Comparison of ENCODE assay signal across 19 cellular contexts in the genomic region with DNA sequence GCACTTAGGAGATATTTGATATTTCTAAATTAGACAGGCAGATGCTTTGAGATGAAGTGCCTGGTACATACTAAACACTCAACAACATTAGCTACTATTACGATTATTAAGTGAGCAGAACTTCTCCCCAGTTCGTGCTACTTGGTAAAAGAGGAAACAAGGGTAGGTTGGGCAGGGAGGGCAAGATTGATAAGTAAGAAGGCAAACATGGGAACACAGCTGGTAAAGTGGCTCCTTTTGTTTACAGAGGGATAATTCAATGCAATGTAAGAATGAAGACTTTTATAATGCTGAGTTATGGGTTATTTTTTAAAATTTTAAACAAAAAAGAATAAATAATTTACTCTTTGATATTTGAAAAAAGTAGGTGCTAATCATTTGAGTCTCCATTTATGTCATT. TPM values are rescaled to one million over a fixed set of nuclear protein-coding genes. Genes with fewer than 3 reads are reported as not detected.
DNase-seq lines count a peak whose midpoint lies in the region; ATAC-seq and TF ChIP-seq lines count a peak whose summit lies in the region.
"Had no signal": no experiment of that assay in that cellular context is flagged by ENCODE, and none has a peak within 500 bp of the region (broad histone marks: within the 10 kb centered on the region; RNA-seq: fewer than 3 reads in every experiment).

No MANE protein-coding gene starts in this region.

- H3K79me2 ChIP-seq in GM23248 (ENCODE audit: insufficient read depth): peaks cover 47% of the 10 kb centered on the region

- no peaks in the 10 kb centered on the region for H3K9me3 Mint-ChIP-seq in activated CD8-positive, alpha-beta T cell treated with anti-CD3 and anti-CD28 coated beads for 36 hours
- H3K9me3 Mint-ChIP-seq in activated CD8-positive, alpha-beta T cell treated with anti-CD3 and anti-CD28 coated beads, Interleukin-2, amount 10 ng/mL, durations not matched to agents 7 days and 5 days (ENCODE audit: insufficient read depth): no peaks in the 10 kb centered on the region
- no peaks in the 10 kb centered on the region for H3K9me3 Mint-ChIP-seq in osteocyte (ENCODE audit: unreplicated experiment)

- H3K27me3 Mint-ChIP-seq in activated CD8-positive, alpha-beta T cell treated with anti-CD3 and anti-CD28 coated beads for 36 hours: no peaks in the 10 kb centered on the region
- no peaks in the 10 kb centered on the region for H3K27me3 Mint-ChIP-seq in activated CD8-positive, alpha-beta T cell treated with anti-CD3 and anti-CD28 coated beads, Interleukin-2, amount 10 ng/mL, durations not matched to agents 7 days and 5 days (ENCODE audit: low read depth)
- no peaks in the 10 kb centered on the region for H3K27me3 Mint-ChIP-seq in osteocyte (ENCODE audit: unreplicated experiment)
- H3K27me3 Mint-ChIP-seq: progenitor cell of endocrine pancreas had no signal

- H3K4me3 ChIP-seq in GM23248 (no peak overlapping the region), ascending aorta (no peak overlapping the region)
- H3K4me3 ChIP-seq: spleen, stomach, vagina had no signal

- H3K9ac ChIP-seq in GM23248: peak overlapping the region; percentile 61

- H4K20me1 ChIP-seq in GM23248 (ENCODE audit: insufficient read depth): no peaks in the 10 kb centered on the region

- DNase-seq in activated CD8-positive, alpha-beta T cell treated with anti-CD3 and anti-CD28 coated beads for 36 hours: no peak
- DNase-seq in activated CD8-positive, alpha-beta T cell treated with anti-CD3 and anti-CD28 coated beads, Interleukin-2, amount 10 ng/mL, durations not matched to agents 7 days and 5 days: no peak
- DNase-seq in GM23248 (no peak), ascending aorta (ENCODE audit: low spot score in 2 of 2) (no peak), osteocyte (ENCODE audit: extremely low spot score, unreplicated experiment) (no peak), inferior parietal cortex (ENCODE audit: extremely low spot score) (no peak)
- DNase-seq: activated CD8-positive, alpha-beta memory T cell treated with anti-CD3 and anti-CD28 coated beads for 24 hours; Calu3; GDM1; KBM-7; NCI-H1092 treated with DMSO at 0.1 percent for 48 hours; NCI-H2227 treated with DMSO at 0.1 percent for 48 hours; spleen; stomach had no signal

- H3K27ac ChIP-seq in GM23248 (peak overlapping the region; percentile 83), ascending aorta (peak overlapping the region; percentile 70 to 81)
- H3K27ac ChIP-seq: stomach had no signal

- ATAC-seq in activated CD8-positive, alpha-beta T cell treated with anti-CD3 and anti-CD28 coated beads for 36 hours: no peak
- ATAC-seq in activated CD8-positive, alpha-beta T cell treated with anti-CD3 and anti-CD28 coated beads, Interleukin-2, amount 10 ng/mL, durations not matched to agents 7 days and 5 days: no peak
- ATAC-seq in HG02840 (IDR thresholded peaks at IDR 0.05; ENCODE audit: low FRiP score, unreplicated experiment): no peak
- ATAC-seq in GM21515 (IDR thresholded peaks at IDR 0.05; ENCODE audit: unreplicated experiment): no peak
- ATAC-seq: HCT116 had no signal

- peaks cover 63% of the 10 kb centered on the region for H3F3A ChIP-seq in GM23248 (ENCODE audit: insufficient read depth)

- no peak overlapping the region for H3K4me3 Mint-ChIP-seq in activated CD8-positive, alpha-beta T cell treated with anti-CD3 and anti-CD28 coated beads for 36 hours
- H3K4me3 Mint-ChIP-seq in activated CD8-positive, alpha-beta T cell treated with anti-CD3 and anti-CD28 coated beads, Interleukin-2, amount 10 ng/mL, durations not matched to agents 7 days and 5 days: no peak overlapping the region
- H3K4me3 Mint-ChIP-seq in osteocyte (ENCODE audit: unreplicated experiment): no peak overlapping the region

- in situ Hi-C loops in GM23248 (cut with MboI): no loop called here

- H3K4me1 ChIP-seq in GM23248 (ENCODE audit: insufficient read depth): peaks cover 72% of the 10 kb centered on the region
- H3K4me1 ChIP-seq in ascending aorta: peaks cover 10 to 57% of the 10 kb centered on the region in 2 donors

- H3K4me2 ChIP-seq in GM23248 (ENCODE audit: unreplicated experiment): peak overlapping the region; percentile 78

- TF ChIP-seq CTCF in activated CD8-positive, alpha-beta T cell treated with anti-CD3 and anti-CD28 coated beads for 36 hours (IDR thresholded peaks at IDR 0.05): no peak
- no peak for TF ChIP-seq CTCF in ascending aorta (IDR thresholded peaks at IDR 0.05)
- no peak for TF ChIP-seq CTCF in osteocyte (IDR thresholded peaks at IDR 0.05)

- no peak overlapping the region for H2AFZ ChIP-seq in GM23248

- peaks cover 62% of the 10 kb centered on the region for H3K36me3 Mint-ChIP-seq in activated CD8-positive, alpha-beta T cell treated with anti-CD3 and anti-CD28 coated beads for 36 hours (ENCODE audit: low read depth)
- H3K36me3 Mint-ChIP-seq in activated CD8-positive, alpha-beta T cell treated with anti-CD3 and anti-CD28 coated beads, Interleukin-2, amount 10 ng/mL, durations not matched to agents 7 days and 5 days (ENCODE audit: low read depth): peaks cover 64% of the 10 kb centered on the region
- peaks cover 5% of the 10 kb centered on the region for H3K36me3 Mint-ChIP-seq in osteocyte (ENCODE audit: unreplicated experiment)

- intact Hi-C loops in activated CD8-positive, alpha-beta T cell treated with anti-CD3 and anti-CD28 coated beads for 36 hours (cut with micrococcal nuclease): no loop called here
- intact Hi-C loops in ascending aorta (cut with DNase I): no loop called here

- H3K36me3 ChIP-seq in GM23248 (ENCODE audit: low read depth) (no peaks in the 10 kb centered on the region), ascending aorta (no peaks in the 10 kb centered on the region)
- H3K36me3 ChIP-seq: stomach, vagina had no signal

- CTCF ChIA-PET in activated CD8-positive, alpha-beta T cell treated with anti-CD3 and anti-CD28 coated beads for 36 hours (lab: Charles Lee): interaction anchor here (1.3 to 1.8 kb wide), 2 partner anchors 11 to 20 kb away, joined by 5 to 7 read pairs; no protein-coding TSS in a partner anchor
- CTCF ChIA-PET in activated CD8-positive, alpha-beta T cell treated with anti-CD3 and anti-CD28 coated beads, Interleukin-2, amount 10 ng/mL, durations not matched to agents 7 days and 5 days (lab: Charles Lee): interaction anchor here (0.7 to 6.9 kb wide), 7 partner anchors 10 to 84 kb away, joined by 3 to 44 read pairs (median 3); no protein-coding TSS in a partner anchor

- H3K9me3 ChIP-seq in GM23248 (ENCODE audit: low read depth) (no peaks in the 10 kb centered on the region), ascending aorta (no peaks in the 10 kb centered on the region)
- H3K9me3 ChIP-seq: spleen, stomach, vagina had no signal

- H3K9me2 ChIP-seq in GM23248 (ENCODE audit: insufficient read depth): no peaks in the 10 kb centered on the region

- peaks cover 92% of the 10 kb centered on the region for H3K4me1 Mint-ChIP-seq in activated CD8-positive, alpha-beta T cell treated with anti-CD3 and anti-CD28 coated beads for 36 hours (ENCODE audit: low read depth)
- H3K4me1 Mint-ChIP-seq in activated CD8-positive, alpha-beta T cell treated with anti-CD3 and anti-CD28 coated beads, Interleukin-2, amount 10 ng/mL, durations not matched to agents 7 days and 5 days (ENCODE audit: low read depth): peaks cover 93% of the 10 kb centered on the region
- peaks cover 61% of the 10 kb centered on the region for H3K4me1 Mint-ChIP-seq in osteocyte (ENCODE audit: unreplicated experiment)

- H3K27ac Mint-ChIP-seq in activated CD8-positive, alpha-beta T cell treated with anti-CD3 and anti-CD28 coated beads for 36 hours: peak overlapping the region; percentile 77
- H3K27ac Mint-ChIP-seq in activated CD8-positive, alpha-beta T cell treated with anti-CD3 and anti-CD28 coated beads, Interleukin-2, amount 10 ng/mL, durations not matched to agents 7 days and 5 days: no peak overlapping the region
- peak overlapping the region; percentile 81 for H3K27ac Mint-ChIP-seq in osteocyte (ENCODE audit: unreplicated experiment)
- H3K27ac Mint-ChIP-seq: progenitor cell of endocrine pancreas had no signal

- H3K27me3 ChIP-seq in GM23248 (replicated peaks; ENCODE audit: insufficient read depth) (no peaks in the 10 kb centered on the region), ascending aorta (no peaks in the 10 kb centered on the region)
- H3K27me3 ChIP-seq: spleen, stomach, vagina had no signal

- POLR2A ChIA-PET in activated CD8-positive, alpha-beta T cell treated with anti-CD3 and anti-CD28 coated beads for 36 hours (lab: Charles Lee): interaction anchor here (1.2 to 20.8 kb wide), 3 partner anchors 16 to 68 kb away, joined by 6 to 283 read pairs (median 179); a partner anchor contains a TSS
- POLR2A ChIA-PET in activated CD8-positive, alpha-beta T cell treated with anti-CD3 and anti-CD28 coated beads, Interleukin-2, amount 10 ng/mL, durations not matched to agents 7 days and 5 days (lab: Charles Lee): interaction anchor here (5.0 to 5.6 kb wide), 2 partner anchors 11 to 20 kb away, joined by 28 to 40 read pairs; no protein-coding TSS in a partner anchor

- WGBS in GM23248 (ENCODE audit: low coverage in 1 of 2, low lambda C conversion rate in 2 of 2, missing lambda C conversion rate in 2 of 2), 2 experiments: 97 to 100% methylated on average over 2 of the region's 2 CpGs

RNA-seq across cellular contexts. Expression of a gene that starts 15.9 kb away (rescaled TPM):
- total RNA-seq in activated CD8-positive, alpha-beta T cell treated with anti-CD3 and anti-CD28 coated beads for 36 hours: 100 to 1,000 TPM; 361 to 365 TPM
- total RNA-seq in activated CD8-positive, alpha-beta T cell treated with anti-CD3 and anti-CD28 coated beads, Interleukin-2, amount 10 ng/mL, durations not matched to agents 7 days and 5 days: 100 to 1,000 TPM; 357 to 390 TPM
- 20.1 and 21.4 TPM in 2 replicates for total RNA-seq in GM23248 (2014; rRNA removed; shearing (Covaris generic))
- 47.8 and 50.3 TPM in 2 replicates for polyA plus RNA-seq in GM23248 (2016; fragmentation: Nextera tagmentation; extraction: Ambion mirVana)
- total RNA-seq in ascending aorta (26.1 TPM), osteocyte (57.7 and 60.1 TPM in 2 replicates)
